8 cellular contexts compared by ENCODE assay signal in the genomic region with DNA sequence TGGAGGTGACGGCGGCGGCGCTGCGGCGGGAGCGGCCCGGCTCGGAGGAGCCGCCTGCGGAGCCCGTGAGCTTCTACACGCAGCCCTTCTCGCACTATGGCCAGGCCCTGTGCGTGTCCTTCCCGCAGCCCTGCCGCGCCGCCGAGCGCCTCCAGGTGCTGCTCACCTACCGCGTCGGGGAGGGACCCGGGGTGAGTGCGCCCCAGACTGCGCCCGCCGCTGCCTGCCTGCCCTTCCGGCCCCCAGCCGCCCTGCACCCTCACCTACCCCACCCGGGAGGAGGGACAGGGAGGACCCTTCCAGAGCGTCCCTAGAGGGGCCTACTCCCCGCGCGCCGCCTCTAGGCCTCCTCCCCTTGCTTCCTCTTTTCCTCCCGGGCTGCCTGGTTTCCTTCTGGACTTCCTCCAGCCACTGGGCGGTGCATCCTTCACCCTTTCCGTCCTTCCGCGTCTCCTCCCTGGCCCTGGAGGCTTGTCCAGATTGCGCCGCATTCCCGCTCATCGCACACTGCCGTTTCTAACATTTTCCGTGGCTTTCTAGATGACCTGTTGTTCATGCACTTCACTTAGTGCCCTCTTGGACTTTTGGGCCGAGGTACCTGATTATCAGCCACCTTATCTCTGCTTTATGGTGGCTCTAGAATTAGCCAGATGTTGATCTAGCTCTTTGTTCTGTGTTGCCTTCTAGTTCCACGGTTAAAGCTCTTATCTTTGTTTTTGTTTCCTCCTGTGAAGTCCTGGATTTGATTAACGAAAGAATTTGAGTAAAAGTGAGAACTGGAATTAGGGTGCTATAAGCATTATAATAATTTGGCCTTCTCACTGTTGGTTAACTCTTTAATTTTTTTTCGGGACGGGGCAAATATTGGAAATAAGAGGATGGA. TPM values are rescaled to one million over a fixed set of nuclear protein-coding genes. Genes with fewer than 3 reads are reported as not detected.
A peak's percentile ranks its signal among the peaks of the same experiment; 100 is the strongest.
DNase-seq lines count a peak whose midpoint lies in the region; ATAC-seq and TF ChIP-seq lines count a peak whose summit lies in the region.

No MANE protein-coding gene starts in this region.

- POLR2A ChIA-PET in Panc1 (lab: Charles Lee), result interaction anchor here (0.5 kb wide), 1 partner anchor 31 kb away, joined by 3 read pairs; no protein-coding TSS in a partner anchor
- POLR2A ChIA-PET in naive thymus-derived CD4-positive, alpha-beta T cell (lab: Charles Lee), result interaction anchor here (1.1 to 1.9 kb wide), 6 partner anchors 9 to 153 kb away, joined by 3 to 7 read pairs (median 5); a partner anchor contains a TSS

- H3K4me1 Mint-ChIP-seq in naive thymus-derived CD4-positive, alpha-beta T cell, result peaks cover 18 to 34% (median 24%) of the 10 kb centered on the region in 7 donors
- peaks cover 21% of the 10 kb centered on the region for H3K4me1 Mint-ChIP-seq in stimulated activated naive CD8-positive, alpha-beta T cell treated with anti-CD3 and anti-CD28 coated beads, Interleukin-15, Interleukin-2, amounts not matched to agents 100 ng/mL and 50 ng/mL, for 24 hours (ENCODE audit: low read depth)

- H3K9me3 Mint-ChIP-seq in naive thymus-derived CD4-positive, alpha-beta T cell, result no peaks in the 10 kb centered on the region
- no peaks in the 10 kb centered on the region for H3K9me3 Mint-ChIP-seq in stimulated activated naive CD8-positive, alpha-beta T cell treated with anti-CD3 and anti-CD28 coated beads, Interleukin-15, Interleukin-2, amounts not matched to agents 100 ng/mL and 50 ng/mL, for 24 hours

- H3K27ac ChIP-seq in Panc1 (ENCODE audit: low read length), result peak overlapping the region; percentile 94
- H3K27ac ChIP-seq in naive thymus-derived CD4-positive, alpha-beta T cell (ENCODE audit: low read depth, low read length), result peak overlapping the region; percentile 82

- no peaks in the 10 kb centered on the region for H3K27me3 ChIP-seq in Panc1 (ENCODE audit: control insufficient read depth, insufficient read depth, low read length)
- no peaks in the 10 kb centered on the region for H3K27me3 ChIP-seq in naive thymus-derived CD4-positive, alpha-beta T cell (ENCODE audit: control insufficient read depth in 2 of 2, insufficient read depth in 2 of 2, low read length in 2 of 2)

- peak overlapping the region; percentile 89 to 100 (median 97) for H3K4me3 Mint-ChIP-seq in naive thymus-derived CD4-positive, alpha-beta T cell
- H3K4me3 Mint-ChIP-seq in stimulated activated naive CD8-positive, alpha-beta T cell treated with anti-CD3 and anti-CD28 coated beads, Interleukin-15, Interleukin-2, amounts not matched to agents 100 ng/mL and 50 ng/mL, for 24 hours, result peak overlapping the region; percentile 95

- peaks cover 8% of the 10 kb centered on the region for H3K4me1 ChIP-seq in Panc1 (ENCODE audit: control insufficient read depth, insufficient read depth, low read length)
- peaks cover 7 to 8% of the 10 kb centered on the region in 2 donors for H3K4me1 ChIP-seq in naive thymus-derived CD4-positive, alpha-beta T cell (ENCODE audit: control insufficient read depth in 2 of 2, insufficient read depth in 2 of 2, low read length in 2 of 2)

- DNase-seq in DMS 273 (lab: John Stamatoyannopoulos, UW; ENCODE audit: unreplicated experiment) (peak; percentile 92), HS-5 (ENCODE audit: low read depth) (peak; percentile 56), Panc1 (ENCODE audit: low read depth, low spot score) (no peak), activated T-helper 1 cell treated with Interleukin-2 at 50 U/mL for 16 hours (ENCODE audit: low read depth) (peak; percentile 43), fibroblast of gingiva (ENCODE audit: low read depth) (peak; percentile 81)
- peak; percentile 42 to 61 (median 58) for DNase-seq in naive thymus-derived CD4-positive, alpha-beta T cell

- no peak for TF ChIP-seq CTCF in Panc1 (IDR thresholded peaks at IDR 0.05)

- no peaks in the 10 kb centered on the region for H3K9me3 ChIP-seq in Panc1 (ENCODE audit: control insufficient read depth, insufficient read depth, low read depth, low read length)
- H3K9me3 ChIP-seq in naive thymus-derived CD4-positive, alpha-beta T cell (ENCODE audit: control insufficient read depth in 2 of 3, low read length in 3 of 3), result no peaks in the 10 kb centered on the region

- in situ Hi-C loops in Panc1 (cut with HindIII; ENCODE audit: low pct_unique_long_range_greater_than_20kb, low sequenced_read_pairs), result no loop called here

- peak overlapping the region; percentile 81 to 98 (median 91) for H3K27ac Mint-ChIP-seq in naive thymus-derived CD4-positive, alpha-beta T cell
- H3K27ac Mint-ChIP-seq in stimulated activated naive CD8-positive, alpha-beta T cell treated with anti-CD3 and anti-CD28 coated beads, Interleukin-15, Interleukin-2, amounts not matched to agents 100 ng/mL and 50 ng/mL, for 24 hours, result peak overlapping the region; percentile 88

- no TSS peak for BruUV-seq in Panc1 (replicated peaks; lab: Mats Ljungman, UMichigan)

- CTCF ChIA-PET in Panc1 (lab: Charles Lee), result interaction anchor here (0.5 to 0.8 kb wide), 3 partner anchors 29 to 138 kb away, joined by 3 to 8 read pairs (median 6); no protein-coding TSS in a partner anchor
- CTCF ChIA-PET in naive thymus-derived CD4-positive, alpha-beta T cell (lab: Charles Lee), result interaction anchor here (1.0 to 1.2 kb wide), 2 partner anchors 9 to 10 kb away, joined by 4 read pairs; no protein-coding TSS in a partner anchor

- H3K36me3 Mint-ChIP-seq in naive thymus-derived CD4-positive, alpha-beta T cell, result peaks cover 0 to 4% (median 0%) of the 10 kb centered on the region in 5 donors
- no peaks in the 10 kb centered on the region for H3K36me3 Mint-ChIP-seq in stimulated activated naive CD8-positive, alpha-beta T cell treated with anti-CD3 and anti-CD28 coated beads, Interleukin-15, Interleukin-2, amounts not matched to agents 100 ng/mL and 50 ng/mL, for 24 hours (ENCODE audit: low read depth)

- peak overlapping the region; percentile 74 to 76 for H3K4me3 ChIP-seq in Panc1 (ENCODE audit: low read depth in 2 of 2, low read length in 2 of 2)
- peak overlapping the region; percentile 61 for H3K4me3 ChIP-seq in naive thymus-derived CD4-positive, alpha-beta T cell (ENCODE audit: low read length)

- intact Hi-C loops in Panc1 (cut with micrococcal nuclease; ENCODE audit: unreplicated experiment), result no loop called here
- intact Hi-C loops in naive thymus-derived CD4-positive, alpha-beta T cell (cut with micrococcal nuclease), result loop anchor here (1.0 to 2.0 kb wide), 2 partner anchors 28 to 154 kb away; a partner anchor contains a TSS

- peaks cover 0 to 16% (median 0%) of the 10 kb centered on the region in 5 donors for H3K27me3 Mint-ChIP-seq in naive thymus-derived CD4-positive, alpha-beta T cell
- H3K27me3 Mint-ChIP-seq in stimulated activated naive CD8-positive, alpha-beta T cell treated with anti-CD3 and anti-CD28 coated beads, Interleukin-15, Interleukin-2, amounts not matched to agents 100 ng/mL and 50 ng/mL, for 24 hours, result no peaks in the 10 kb centered on the region

- ATAC-seq in GM21360 (IDR thresholded peaks at IDR 0.05; ENCODE audit: unreplicated experiment) (peak; percentile 68), Panc1 (peak; percentile 89)
- ATAC-seq in naive thymus-derived CD4-positive, alpha-beta T cell, result peak; percentile 84

- H3K36me3 ChIP-seq in Panc1 (ENCODE audit: control insufficient read depth, insufficient read depth, low read length), result no peaks in the 10 kb centered on the region
- no peaks in the 10 kb centered on the region for H3K36me3 ChIP-seq in naive thymus-derived CD4-positive, alpha-beta T cell (ENCODE audit: control insufficient read depth in 2 of 3, insufficient read depth in 3 of 3, low read length in 3 of 3)

RNA-seq across cellular contexts. Expression of a gene that starts 0.7 kb away (rescaled TPM):
- total RNA-seq in Panc1 (2021; ENCODE audit: unreplicated experiment), result 99.8 TPM
- 87.7 TPM for polyA plus RNA-seq in Panc1 (2012; ENCODE audit: insufficient read length)
- total RNA-seq in naive thymus-derived CD4-positive, alpha-beta T cell, result 10 to 100 TPM; 19.4 to 43.4 (median 26.8) TPM
- polyA plus RNA-seq in naive thymus-derived CD4-positive, alpha-beta T cell, result 10 to 100 TPM; 23.1 to 30.2 TPM

RNA-seq across cellular contexts. Expression of a gene that starts 27.2 kb away (rescaled TPM):
- total RNA-seq in Panc1 (2021; ENCODE audit: unreplicated experiment), result 126 TPM
- polyA plus RNA-seq in Panc1 (2012; ENCODE audit: insufficient read length), result 85.4 TPM
- 1 to 10 TPM in 3 of 5 experiments, under 1 TPM in 2; 0.19 to 2.8 (median 2.0) TPM for total RNA-seq in naive thymus-derived CD4-positive, alpha-beta T cell
- under 1 TPM in 1 of 2 donors, not detected in 1; 0.29 TPM for polyA plus RNA-seq in naive thymus-derived CD4-positive, alpha-beta T cell

RNA-seq across cellular contexts. Expression of a gene that starts 27.9 kb away (rescaled TPM):
- total RNA-seq in Panc1 (2021; ENCODE audit: unreplicated experiment), result 118 TPM
- polyA plus RNA-seq in Panc1 (2012; ENCODE audit: insufficient read length), result 78.7 TPM
- 10 to 100 TPM; 27.1 to 58.4 (median 43.1) TPM for total RNA-seq in naive thymus-derived CD4-positive, alpha-beta T cell
- polyA plus RNA-seq in naive thymus-derived CD4-positive, alpha-beta T cell, result 10 to 100 TPM; 20.6 to 25.5 TPM

RNA-seq across cellular contexts. Expression of a gene that starts 36.8 kb away (rescaled TPM):
- total RNA-seq in Panc1 (2021; ENCODE audit: unreplicated experiment), result 0.13 TPM
- polyA plus RNA-seq in Panc1 (2012; ENCODE audit: insufficient read length), result 0.07 TPM
- total RNA-seq in naive thymus-derived CD4-positive, alpha-beta T cell, result not detected
- not detected for polyA plus RNA-seq in naive thymus-derived CD4-positive, alpha-beta T cell

Comparison
In these comparisons a context has a peak if more than half of its experiments do, and no peak if none do; other contexts are left out.
1. RNA of a gene that starts 27.2 kb away (total RNA-seq): 126 TPM in Panc1 (single experiment); 0.19 to 2.8 TPM in naive thymus-derived CD4-positive, alpha-beta T cell; every median in the first group is over 10 times any median in the second.
2. Peak in every context shown above with its lines, with median percentiles within 50 percentile points of each other: ATAC-seq.